In the genomic region with DNA sequence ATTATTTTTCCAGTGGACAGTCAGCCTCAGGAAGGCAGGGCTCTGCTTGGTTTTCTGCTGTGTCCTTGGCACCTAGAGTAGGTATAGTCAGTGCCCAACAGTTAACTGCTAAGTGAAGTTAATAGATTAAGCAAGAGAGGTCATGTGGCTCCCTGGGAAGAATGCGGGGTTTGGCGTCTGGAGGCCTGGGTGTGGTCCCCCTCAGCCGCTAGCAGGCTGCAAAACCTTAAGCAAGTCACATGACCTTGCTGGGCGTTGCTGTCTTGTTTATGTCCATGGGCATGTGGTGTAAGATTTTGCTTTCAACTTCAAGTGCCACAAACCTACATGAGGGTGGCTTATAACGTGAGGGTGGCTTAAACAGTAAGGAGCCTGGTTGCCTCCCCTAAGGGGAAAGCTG, we compare ENCODE assay signal across 17 cellular contexts.
DNase-seq lines count a peak whose midpoint lies in the region; ATAC-seq and TF ChIP-seq lines count a peak whose summit lies in the region.
"Had no signal": no experiment of that assay in that cellular context is flagged by ENCODE, and none has a peak within 500 bp of the region (broad histone marks: within the 10 kb centered on the region; RNA-seq: fewer than 3 reads in every experiment).

No MANE protein-coding gene starts in this region.

- H3K4me1 Mint-ChIP-seq in activated CD4-positive, alpha-beta T cell treated with anti-CD3 and anti-CD28 coated beads, Interleukin-2, amount 10 ng/mL, durations not matched to agents 7 days and 5 days: peaks cover 5% of the 10 kb centered on the region

- TF ChIP-seq CTCF in Peyer's patch (IDR thresholded peaks at IDR 0.05) (no peak), foreskin fibroblast (IDR thresholded peaks at IDR 0.05; ENCODE audit: low read depth, low read length) (no peak)

- no peaks in the 10 kb centered on the region for H3K9me3 ChIP-seq in Peyer's patch
- H3K9me3 ChIP-seq: BLaER1, right lobe of liver, tibial nerve had no signal

- H3K27ac ChIP-seq in Peyer's patch: peak overlapping the region; percentile 40 to 78 (median 56)
- H3K27ac ChIP-seq: BLaER1, KMS-11, right lobe of liver had no signal

- no peaks in the 10 kb centered on the region for H3K27me3 ChIP-seq in Peyer's patch
- H3K27me3 ChIP-seq: BLaER1, right lobe of liver, tibial nerve had no signal

- no peak for TF ChIP-seq POLR2A in Peyer's patch (IDR thresholded peaks at IDR 0.05)

- no peaks in the 10 kb centered on the region for H3K36me3 ChIP-seq in Peyer's patch
- H3K36me3 ChIP-seq: BLaER1, right lobe of liver, tibial nerve had no signal

- POLR2A ChIA-PET in activated CD4-positive, alpha-beta T cell treated with anti-CD3 and anti-CD28 coated beads, Interleukin-2, amount 10 ng/mL, durations not matched to agents 7 days and 5 days (lab: Charles Lee): no interaction called here

- peaks cover 0 to 3% (median 0%) of the 10 kb centered on the region in 4 donors for H3K4me1 ChIP-seq in Peyer's patch
- H3K4me1 ChIP-seq: BLaER1, right lobe of liver had no signal

- no peak overlapping the region for H3K27ac Mint-ChIP-seq in activated CD4-positive, alpha-beta T cell treated with anti-CD3 and anti-CD28 coated beads, Interleukin-2, amount 10 ng/mL, durations not matched to agents 7 days and 5 days

- H3K27me3 Mint-ChIP-seq in activated CD4-positive, alpha-beta T cell treated with anti-CD3 and anti-CD28 coated beads, Interleukin-2, amount 10 ng/mL, durations not matched to agents 7 days and 5 days: no peaks in the 10 kb centered on the region

- no peaks in the 10 kb centered on the region for H3K9me3 Mint-ChIP-seq in activated CD4-positive, alpha-beta T cell treated with anti-CD3 and anti-CD28 coated beads, Interleukin-2, amount 10 ng/mL, durations not matched to agents 7 days and 5 days
- H3K9me3 Mint-ChIP-seq: nephron had no signal

- H3K4me3 Mint-ChIP-seq in activated CD4-positive, alpha-beta T cell treated with anti-CD3 and anti-CD28 coated beads, Interleukin-2, amount 10 ng/mL, durations not matched to agents 7 days and 5 days: no peak overlapping the region
- H3K4me3 Mint-ChIP-seq: brain, nephron had no signal

- H3K4me3 ChIP-seq in Peyer's patch: no peak overlapping the region
- no peak overlapping the region for H3K4me3 ChIP-seq in foreskin fibroblast (ENCODE audit: low read depth in 1 of 2, low read length in 2 of 2)
- H3K4me3 ChIP-seq: BLaER1, right lobe of liver, tibial nerve had no signal

- ATAC-seq in HG02678 (IDR thresholded peaks at IDR 0.05; ENCODE audit: unreplicated experiment): no peak
- ATAC-seq in GM19397 (IDR thresholded peaks at IDR 0.05; ENCODE audit: unreplicated experiment): no peak

- CTCF ChIA-PET in activated CD4-positive, alpha-beta T cell treated with anti-CD3 and anti-CD28 coated beads, Interleukin-2, amount 10 ng/mL, durations not matched to agents 7 days and 5 days (lab: Charles Lee): no interaction called here

- DNase-seq in A172 (ENCODE audit: low spot score): peak; percentile 82
- DNase-seq in ELR (ENCODE audit: low read depth): peak; percentile 5
- DNase-seq in Peyer's patch: no peak
- peak; percentile 63 to 76 for DNase-seq in foreskin fibroblast
- no peak for DNase-seq in DMS 273 treated with DMSO at 0.1 percent for 48 hours (lab: John Stamatoyannopoulos, UW)
- DNase-seq in activated CD4-positive, alpha-beta T cell treated with anti-CD3 and anti-CD28 coated beads, Interleukin-2, amount 10 ng/mL, durations not matched to agents 7 days and 5 days: no peak
- DNase-seq: activated T-cell treated with anti-CD3 and anti-CD28 coated beads for 4 hours, islet precursor cell, right lobe of liver, T-helper 9 cell had no signal

- H3K36me3 Mint-ChIP-seq in activated CD4-positive, alpha-beta T cell treated with anti-CD3 and anti-CD28 coated beads, Interleukin-2, amount 10 ng/mL, durations not matched to agents 7 days and 5 days (ENCODE audit: low read depth): no peaks in the 10 kb centered on the region

Comparison
In these comparisons a context has a peak if more than half of its experiments do, and no peak if none do; other contexts are left out.
1. DNase-seq: peak in A172 (single experiment), ELR (single experiment) and foreskin fibroblast (2 of 2); none in Peyer's patch (0 of 3), DMS 273 treated with DMSO at 0.1 percent for 48 hours (single experiment) and activated CD4-positive, alpha-beta T cell treated with anti-CD3 and anti-CD28 coated beads, Interleukin-2, amount 10 ng/mL, durations not matched to agents 7 days and 5 days (single experiment).